25 cellular contexts compared by ENCODE assay signal in the genomic region with DNA sequence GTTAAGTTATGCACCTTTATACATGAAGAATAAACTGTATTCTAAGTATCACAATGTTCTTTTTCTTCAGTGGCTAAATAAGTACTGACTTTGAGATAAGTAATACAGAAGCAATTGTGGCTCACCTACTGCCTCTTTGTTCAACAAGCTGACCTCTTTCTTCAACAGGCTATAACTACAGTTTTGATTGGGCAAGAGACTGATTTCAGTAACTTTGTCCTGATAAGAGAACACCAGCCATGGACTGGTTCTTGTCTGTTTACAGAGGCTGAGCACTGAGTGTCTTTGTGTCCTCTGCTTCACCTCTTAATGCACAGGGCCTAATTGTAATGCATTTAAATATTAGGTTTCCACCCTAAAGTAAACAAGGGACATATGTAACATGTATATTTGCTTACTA.
"Had no signal": no experiment of that assay in that cellular context is flagged by ENCODE, and none has a peak within 500 bp of the region (broad histone marks: within the 10 kb centered on the region; RNA-seq: fewer than 3 reads in every experiment).

No MANE protein-coding gene starts in this region.

- H3K27ac ChIP-seq: ascending aorta, cardiac muscle cell, left ventricle myocardium inferior, neutrophil, ovary, sigmoid colon, suprapubic skin, tibial artery had no signal

- H3K27me3 ChIP-seq: ascending aorta, cardiac muscle cell, neutrophil, ovary, sigmoid colon, suprapubic skin, tibial artery had no signal

- FAIRE-seq: endothelial cell of umbilical vein, small intestine had no signal

- H3K9me3 ChIP-seq: ascending aorta, left ventricle myocardium inferior, neutrophil, sigmoid colon, suprapubic skin, tibial artery had no signal

- H3K36me3 ChIP-seq: ascending aorta, cardiac muscle cell, left ventricle myocardium inferior, neutrophil, ovary, sigmoid colon, suprapubic skin, tibial artery had no signal

- DNase-seq: activated CD4-positive, alpha-beta T cell treated with anti-CD3 and anti-CD28 coated beads for 36 hours; activated CD4-positive, alpha-beta T cell treated with anti-CD3 and anti-CD28 coated beads, Interleukin-2, amount 50 U/mL, for 4 hours; activated CD4-positive, CD25-positive, alpha-beta regulatory T cell; activated naive CD4-positive, alpha-beta T cell treated with Interleukin-2 at 50 U/mL for 16 hours; activated T-cell treated with anti-CD3 and anti-CD28 coated beads for 4 hours; activated T-cell treated with anti-CD3 and anti-CD28 coated beads, Interleukin-2, amount 50 U/mL, for 72 hours; cortex of kidney; foreskin fibroblast; head of caudate nucleus; hypothalamus; left ventricle myocardium inferior; naive B cell; nephron progenitor cell; ovary; sigmoid colon; small intestine; stimulated activated CD4-positive, alpha-beta T cell treated with anti-CD3 and anti-CD28 coated beads, Interleukin-4, amount 100 ng/mL, for 4 hours; stimulated activated naive B cell treated with anti-CD40 and anti-IgM and Interleukin-4, amounts not matched to agents 10 μg/mL and 1 μg/mL and 100 μg/mL, for 72 hours; T-helper 1 cell; tibial artery had no signal

- ATAC-seq: activated CD4-positive, alpha-beta T cell treated with anti-CD3 and anti-CD28 coated beads for 36 hours; activated T-cell treated with anti-CD3 and anti-CD28 coated beads, Interleukin-2, amount 50 U/mL, for 72 hours; stimulated activated naive B cell treated with anti-CD40 and anti-IgM and Interleukin-4, amounts not matched to agents 10 μg/mL and 1 μg/mL and 100 μg/mL, for 72 hours had no signal

- H3K4me1 ChIP-seq: ascending aorta, left ventricle myocardium inferior, sigmoid colon, suprapubic skin, tibial artery had no signal

- H3K4me3 ChIP-seq: ascending aorta, cardiac muscle cell, left ventricle myocardium inferior, ovary, sigmoid colon, suprapubic skin, tibial artery had no signal
